ENCODE assay signal across 9 cellular contexts in genomic region chr11:65651589-65652510, GRCh38. TPM values are rescaled to one million over a fixed set of nuclear protein-coding genes. Genes with fewer than 3 reads are reported as not detected.
DNase-seq lines count a peak whose midpoint lies in the region; ATAC-seq and TF ChIP-seq lines count a peak whose summit lies in the region.
"Had no signal": no experiment of that assay in that cellular context is flagged by ENCODE, and none has a peak within 500 bp of the region (broad histone marks: within the 10 kb centered on the region; RNA-seq: fewer than 3 reads in every experiment).

No MANE protein-coding gene starts in this region.

- H3K27ac ChIP-seq in heart left ventricle (peak overlapping the region; percentile 89 to 99 (median 96)), rectal smooth muscle tissue (ENCODE audit: low read depth, low read length) (peak overlapping the region; percentile 84)

- 23 to 32% (median 27%) methylated on average over 24 to 28 of the region's 28 CpGs for WGBS in heart left ventricle, 4 donors

- no peaks in the 10 kb centered on the region for H3K27me3 Mint-ChIP-seq in activated T-cell treated with anti-CD3 and anti-CD28 coated beads, Interleukin-2, amount 50 U/mL, for 4 hours (ENCODE audit: low read depth)

- peaks cover 35% of the 10 kb centered on the region for H3K4me1 Mint-ChIP-seq in activated T-cell treated with anti-CD3 and anti-CD28 coated beads, Interleukin-2, amount 50 U/mL, for 4 hours (ENCODE audit: low read depth)

- DNase-seq in CD1c-positive myeloid dendritic cell (ENCODE audit: extremely low spot score) (peak; percentile 20), heart left ventricle (peak in 3 of 5 donors; percentile 31 to 57 (median 43)), NCI-H146 (lab: John Stamatoyannopoulos, UW) (no peak), DMS 273 (lab: John Stamatoyannopoulos, UW; ENCODE audit: unreplicated experiment) (no peak), DMS153 (lab: John Stamatoyannopoulos, UW) (no peak)
- no peak for DNase-seq in activated T-cell treated with anti-CD3 and anti-CD28 coated beads, Interleukin-2, amount 50 U/mL, for 4 hours

- peaks cover 0 to 81% (median 69%) of the 10 kb centered on the region in 9 donors for H3K36me3 ChIP-seq in heart left ventricle
- peaks cover 30% of the 10 kb centered on the region for H3K36me3 ChIP-seq in rectal smooth muscle tissue (ENCODE audit: control insufficient read depth, insufficient read depth, low read length)

- H3K9ac ChIP-seq in rectal smooth muscle tissue (ENCODE audit: low read length) = peak overlapping the region; percentile 81

- H3K27me3 ChIP-seq in heart left ventricle (peaks cover 0 to 5% (median 0%) of the 10 kb centered on the region in 9 donors), rectal smooth muscle tissue (ENCODE audit: control insufficient read depth, insufficient read depth, low read length) (no peaks in the 10 kb centered on the region)

- no peaks in the 10 kb centered on the region for H3K9me3 Mint-ChIP-seq in activated T-cell treated with anti-CD3 and anti-CD28 coated beads, Interleukin-2, amount 50 U/mL, for 4 hours

- H3K4me3 Mint-ChIP-seq in activated T-cell treated with anti-CD3 and anti-CD28 coated beads, Interleukin-2, amount 50 U/mL, for 4 hours = peak overlapping the region; percentile 77

- intact Hi-C loops in heart left ventricle (cut with DNase I) = loop anchor here in 2 of 10 donors (1.0 to 2.0 kb wide), 3 partner anchors 13 to 37 kb away; partner anchors contain the start of genes SIPA1 (in 2 of the 2), MAP3K11 (in 1 of the 2) and PCNX3 (in 1 of the 2)

- no peak for TF ChIP-seq CTCF in heart left ventricle (IDR thresholded peaks at IDR 0.05)

- H3K4me1 ChIP-seq in heart left ventricle (peaks cover 8 to 69% (median 40%) of the 10 kb centered on the region in 12 donors), rectal smooth muscle tissue (ENCODE audit: control insufficient read depth, insufficient read depth, low read length) (peaks cover 19% of the 10 kb centered on the region)

- H3K4me3 ChIP-seq in heart left ventricle (peak overlapping the region; percentile 1 to 66 (median 60)), rectal smooth muscle tissue (ENCODE audit: low read length) (peak overlapping the region; percentile 82)

- H3K36me3 Mint-ChIP-seq in activated T-cell treated with anti-CD3 and anti-CD28 coated beads, Interleukin-2, amount 50 U/mL, for 4 hours (ENCODE audit: insufficient read depth) = peaks cover 22% of the 10 kb centered on the region

- H3K9me3 ChIP-seq in heart left ventricle = no peaks in the 10 kb centered on the region

- TF ChIP-seq POLR2A in heart left ventricle (IDR thresholded peaks at IDR 0.05) = no peak

- ATAC-seq in HG03097 (IDR thresholded peaks at IDR 0.05; ENCODE audit: low FRiP score, unreplicated experiment) (peak; percentile 2), heart left ventricle (peak; percentile 3 to 34 (median 16))
- no peak for ATAC-seq in activated T-cell treated with anti-CD3 and anti-CD28 coated beads, Interleukin-2, amount 50 U/mL, for 4 hours

RNA-seq across cellular contexts. Expression of gene RELA, which starts 10.9 kb away (rescaled TPM):
- 100 to 1,000 TPM; 108 to 118 (median 111) TPM for total RNA-seq in activated T-cell treated with anti-CD3 and anti-CD28 coated beads, Interleukin-2, amount 50 U/mL, for 4 hours
- 10 to 100 TPM; 31.2 to 86.4 (median 42.3) TPM for total RNA-seq in heart left ventricle
- 10 to 100 TPM; 22.2 to 49.5 TPM for polyA plus RNA-seq in heart left ventricle

RNA-seq across cellular contexts. Expression of gene SIPA1, which starts 13.9 kb away (rescaled TPM):
- total RNA-seq in activated T-cell treated with anti-CD3 and anti-CD28 coated beads, Interleukin-2, amount 50 U/mL, for 4 hours = 100 to 1,000 TPM in 1 of 3 donors, 10 to 100 TPM in 2; 80.0 to 101 (median 95.4) TPM
- 10 to 100 TPM; 17.0 to 63.3 (median 21.6) TPM for total RNA-seq in heart left ventricle
- polyA plus RNA-seq in heart left ventricle = 10 to 100 TPM; 26.5 to 35.5 TPM

RNA-seq across cellular contexts. Expression of gene PCNX3, which starts 36.3 kb away (rescaled TPM):
- total RNA-seq in activated T-cell treated with anti-CD3 and anti-CD28 coated beads, Interleukin-2, amount 50 U/mL, for 4 hours = 10 to 100 TPM; 55.8 to 59.7 (median 59.5) TPM
- 10 to 100 TPM in 8 of 9 donors, 1 to 10 TPM in 1; 9.5 to 23.4 (median 15.4) TPM for total RNA-seq in heart left ventricle
- polyA plus RNA-seq in heart left ventricle = 10 to 100 TPM in 1 of 2 donors, 1 to 10 TPM in 1; 7.1 to 14.0 TPM

RNA-seq across cellular contexts. Expression of gene MAP3K11, which starts 37.8 kb away (rescaled TPM):
- 10 to 100 TPM; 71.8 to 87.1 (median 74.3) TPM for total RNA-seq in activated T-cell treated with anti-CD3 and anti-CD28 coated beads, Interleukin-2, amount 50 U/mL, for 4 hours
- total RNA-seq in heart left ventricle = 10 to 100 TPM; 26.2 to 68.6 (median 31.4) TPM
- polyA plus RNA-seq in heart left ventricle = 10 to 100 TPM; 29.4 to 39.3 TPM

RNA-seq across cellular contexts. Expression of gene KCNK7, which starts 56.2 kb away (rescaled TPM):
- 1 to 10 TPM; 1.4 to 2.1 (median 1.4) TPM for total RNA-seq in activated T-cell treated with anti-CD3 and anti-CD28 coated beads, Interleukin-2, amount 50 U/mL, for 4 hours
- under 1 TPM in 7 of 9 donors, not detected in 2; 0.18 to 0.75 (median 0.41) TPM for total RNA-seq in heart left ventricle
- 1 to 10 TPM in 1 of 2 donors, under 1 TPM in 1; 0.42 to 1.6 TPM for polyA plus RNA-seq in heart left ventricle
- total RNA-seq: SK-MEL-5 had no signal

Comparison
In these comparisons a context has a peak if more than half of its experiments do, and no peak if none do; other contexts are left out.
1. DNase-seq: peak in CD1c-positive myeloid dendritic cell (single experiment) and heart left ventricle (3 of 5); none in activated T-cell treated with anti-CD3 and anti-CD28 coated beads, Interleukin-2, amount 50 U/mL, for 4 hours (single experiment), NCI-H146 (single experiment), DMS 273 (single experiment) and DMS153 (single experiment).
2. ATAC-seq: peak in HG03097 (single experiment) and heart left ventricle (4 of 4); none in activated T-cell treated with anti-CD3 and anti-CD28 coated beads, Interleukin-2, amount 50 U/mL, for 4 hours (0 of 2).